22 cellular contexts compared by ENCODE assay signal in genomic region chr3:82875401-82875800, GRCh38.
DNase-seq lines count a peak whose midpoint lies in the region; ATAC-seq and TF ChIP-seq lines count a peak whose summit lies in the region.
"Had no signal": no experiment of that assay in that cellular context is flagged by ENCODE, and none has a peak within 500 bp of the region (broad histone marks: within the 10 kb centered on the region; RNA-seq: fewer than 3 reads in every experiment).

No MANE protein-coding gene starts in this region.

- H3K79me2 ChIP-seq in GM23338 (replicated peaks; ENCODE audit: insufficient read depth) (no peaks in the 10 kb centered on the region), OCI-LY7 (ENCODE audit: insufficient read depth, low read depth, low read length) (no peaks in the 10 kb centered on the region), mesendoderm (ENCODE audit: control insufficient read depth, insufficient read depth, low read length) (no peaks in the 10 kb centered on the region)

- H3K4me1 ChIP-seq in GM23338 (ENCODE audit: insufficient read depth) (peaks cover 15% of the 10 kb centered on the region; the same call in 1 of the 2 replicates), OCI-LY7 (ENCODE audit: insufficient read depth, low read length, poor library complexity, severe bottlenecking) (no peaks in the 10 kb centered on the region), mesendoderm (ENCODE audit: control insufficient read depth, low read depth, low read length) (no peaks in the 10 kb centered on the region)

- ATAC-seq in GM23338 (no peak), Right ventricle myocardium inferior (no peak)
- ATAC-seq: HCT116, HepG2 had no signal

- BruUV-seq in OCI-LY7 (replicated peaks; lab: Mats Ljungman, UMichigan): no TSS peak

- WGBS in mesendoderm (ENCODE audit: extremely low coverage, insufficient coverage, low lambda C conversion rate): no CpG with 5 or more reads among the region's 1 CpG

- DNase-seq in GM23338 (ENCODE audit: low spot score): no peak
- no peak for DNase-seq in OCI-LY7 (ENCODE audit: low spot score)
- peak; percentile 44 for DNase-seq in brain microvascular endothelial cell
- peak; percentile 70 for DNase-seq in mesendoderm
- DNase-seq in MG63: no peak
- DNase-seq in Right ventricle myocardium inferior (ENCODE audit: missing footprints): no peak
- no peak for DNase-seq in T-helper 9 cell
- no peak for DNase-seq in NCI-H2171 (lab: John Stamatoyannopoulos, UW)
- DNase-seq: C1 segment of cervical spinal cord; CD4-positive, CD25-positive, alpha-beta regulatory T cell; CD8-positive, alpha-beta memory T cell; DMS153; DMS79; GDM1; GOT3; H7; HFFc6 had no signal

- H3K9me3 ChIP-seq in OCI-LY7 (ENCODE audit: low read length) (peaks cover 4% of the 10 kb centered on the region; the same call in 1 of the 2 replicates), MG63 (no peaks in the 10 kb centered on the region)

- H2BK15ac ChIP-seq in mesendoderm (replicated peaks; ENCODE audit: low read depth): no peak overlapping the region

- H3K79me1 ChIP-seq in mesendoderm (ENCODE audit: low read length): no peaks in the 10 kb centered on the region

- H3K9me3 Mint-ChIP-seq in GM23338: no peaks in the 10 kb centered on the region

- H3K4ac ChIP-seq in mesendoderm (ENCODE audit: low read depth, low read length): no peak overlapping the region

- H4K8ac ChIP-seq in mesendoderm (ENCODE audit: low read depth, low read length): no peak overlapping the region

- H3K27me3 ChIP-seq in GM23338 (ENCODE audit: insufficient read depth) (no peaks in the 10 kb centered on the region), brain microvascular endothelial cell (replicated peaks) (no peaks in the 10 kb centered on the region), mesendoderm (ENCODE audit: insufficient read depth, low read length, poor library complexity) (no peaks in the 10 kb centered on the region), MG63 (no peaks in the 10 kb centered on the region)

- H2AFZ ChIP-seq in GM23338 (peak overlapping the region; percentile 38; the same call in 1 of the 2 replicates), OCI-LY7 (ENCODE audit: low read length) (peak overlapping the region; percentile 24; the same call in 1 of the 2 replicates)

- no peak overlapping the region for H3K23ac ChIP-seq in mesendoderm (ENCODE audit: low read length)

- no peaks in the 10 kb centered on the region for H3K36me3 ChIP-seq in GM23338 (ENCODE audit: insufficient read depth)
- no peaks in the 10 kb centered on the region for H3K36me3 ChIP-seq in OCI-LY7 (ENCODE audit: insufficient read depth, low read length)
- no peaks in the 10 kb centered on the region for H3K36me3 ChIP-seq in brain microvascular endothelial cell (replicated peaks)
- no peaks in the 10 kb centered on the region for H3K36me3 ChIP-seq in mesendoderm (ENCODE audit: control insufficient read depth, insufficient read depth, low read length)
- no peaks in the 10 kb centered on the region for H3K36me3 ChIP-seq in MG63

- in situ Hi-C loops in brain microvascular endothelial cell (cut with HindIII; ENCODE audit: low pct_ligation_motif_present, low sequenced_read_pairs): no loop called here

- H3K56ac ChIP-seq in mesendoderm (ENCODE audit: low read length): no peak overlapping the region

- H3K4me3 ChIP-seq in GM23338: no peak overlapping the region
- H3K4me3 ChIP-seq in OCI-LY7 (ENCODE audit: low read depth, low read length, poor library complexity, severe bottlenecking): no peak overlapping the region
- H3K4me3 ChIP-seq in brain microvascular endothelial cell (ENCODE audit: low read depth, low read length): no peak overlapping the region
- H3K4me3 ChIP-seq in mesendoderm (ENCODE audit: low read length): no peak overlapping the region
- H3K4me3 ChIP-seq in MG63: no peak overlapping the region

- H3K4me1 Mint-ChIP-seq in GM23338: peaks cover 7% of the 10 kb centered on the region; the same call in 2 of the 3 replicates
- H3K4me1 Mint-ChIP-seq: B cell; CD4-positive, CD25-positive, alpha-beta regulatory T cell; CD8-positive, alpha-beta memory T cell; IgD-negative memory B cell had no signal

- TF ChIP-seq CTCF in GM23338 (conservative IDR thresholded peaks at IDR 0.05; ENCODE audit: low read depth in 2 of 2) (no peak), OCI-LY7 (conservative IDR thresholded peaks at IDR 0.05; ENCODE audit: low read length) (no peak), brain microvascular endothelial cell (IDR thresholded peaks at IDR 0.05; ENCODE audit: low read depth, low read length, missing control alignments) (no peak)

- intact Hi-C loops in OCI-LY7 (cut with micrococcal nuclease; ENCODE audit: unreplicated experiment) (no loop called here), Right ventricle myocardium inferior (cut with DNase I) (no loop called here)

- no peak overlapping the region for H2AK5ac ChIP-seq in mesendoderm (ENCODE audit: low read length)

- CTCF ChIA-PET in OCI-LY7 (lab: Charles Lee; ENCODE audit: unreplicated experiment): no interaction called here

- H3K18ac ChIP-seq in mesendoderm (ENCODE audit: low read length): no peak overlapping the region

- no peaks in the 10 kb centered on the region for H4K20me1 ChIP-seq in GM23338 (replicated peaks; ENCODE audit: insufficient read depth)
- no peaks in the 10 kb centered on the region for H4K20me1 ChIP-seq in OCI-LY7 (ENCODE audit: insufficient read depth, low read length)

- no peaks in the 10 kb centered on the region for H3K36me3 Mint-ChIP-seq in GM23338 (ENCODE audit: low read depth)
- H3K36me3 Mint-ChIP-seq: CD4-positive, CD25-positive, alpha-beta regulatory T cell; CD8-positive, alpha-beta memory T cell; IgD-negative memory B cell had no signal

- POLR2A ChIA-PET in OCI-LY7 (lab: Charles Lee): no interaction called here

- H3K27ac ChIP-seq in GM23338 (ENCODE audit: low read depth) (no peak overlapping the region), OCI-LY7 (ENCODE audit: low read depth, low read length, poor library complexity, severe bottlenecking) (no peak overlapping the region), brain microvascular endothelial cell (peak overlapping the region; percentile 23), mesendoderm (ENCODE audit: low read depth, low read length) (no peak overlapping the region)
- H3K27ac ChIP-seq: HL-60 had no signal

- no peak overlapping the region for H4K5ac ChIP-seq in mesendoderm (ENCODE audit: low read length)

- H3K4me2 ChIP-seq in GM23338: no peak overlapping the region
- H3K4me2 ChIP-seq in OCI-LY7 (ENCODE audit: low read length): no peak overlapping the region
- no peak overlapping the region for H3K4me2 ChIP-seq in mesendoderm (ENCODE audit: low read length)

- H3K9ac ChIP-seq in mesendoderm (ENCODE audit: low read length): no peak overlapping the region

- no peak overlapping the region for H3K4me3 Mint-ChIP-seq in GM23338
- H3K4me3 Mint-ChIP-seq: B cell; CD4-positive, CD25-positive, alpha-beta regulatory T cell; CD8-positive, alpha-beta memory T cell; HFFc6; IgD-negative memory B cell had no signal

- no peaks in the 10 kb centered on the region for H3K27me3 Mint-ChIP-seq in GM23338 (ENCODE audit: insufficient read depth, low read depth, poor library complexity)
- H3K27me3 Mint-ChIP-seq: B cell; CD4-positive, CD25-positive, alpha-beta regulatory T cell; CD8-positive, alpha-beta memory T cell; IgD-negative memory B cell had no signal

- H3K27ac Mint-ChIP-seq in GM23338: no peak overlapping the region
- H3K27ac Mint-ChIP-seq: B cell; CD4-positive, CD25-positive, alpha-beta regulatory T cell; CD8-positive, alpha-beta memory T cell; HFFc6; IgD-negative memory B cell had no signal

- no peak overlapping the region for H2BK5ac ChIP-seq in mesendoderm (ENCODE audit: low read length)

- no peaks in the 10 kb centered on the region for H3F3A ChIP-seq in GM23338 (replicated peaks; ENCODE audit: low read depth)

- no peaks in the 10 kb centered on the region for H3K9me2 ChIP-seq in GM23338 (ENCODE audit: insufficient read depth)
- H3K9me2 ChIP-seq in OCI-LY7 (ENCODE audit: insufficient read depth, low read length): no peaks in the 10 kb centered on the region

- no peak overlapping the region for H2BK120ac ChIP-seq in mesendoderm (ENCODE audit: low read depth, low read length)

TF ChIP-seq in GM23338, 12 proteins besides CTCF, POLR2A, EP300 and RAD21:
- no peak for TF ChIP-seq NANOG (IDR thresholded peaks at IDR 0.05; ENCODE audit: borderline replicate concordance)
- no peak for TF ChIP-seq STAT1 (IDR thresholded peaks at IDR 0.05; ENCODE audit: unreplicated experiment)

Comparison
In these comparisons a context has a peak if more than half of its experiments do, and no peak if none do; other contexts are left out.
1. DNase-seq: peak in brain microvascular endothelial cell (single experiment) and mesendoderm (single experiment); none in GM23338 (single experiment), OCI-LY7 (single experiment), MG63 (single experiment), Right ventricle myocardium inferior (single experiment), T-helper 9 cell (single experiment) and NCI-H2171 (single experiment).